Comparison of ENCODE assay signal across 20 cellular contexts in genomic region chr17:46128453-46128852, GRCh38.
DNase-seq lines count a peak whose midpoint lies in the region; ATAC-seq, FAIRE-seq and TF ChIP-seq lines count a peak whose summit lies in the region.
"Had no signal": no experiment of that assay in that cellular context is flagged by ENCODE, and none has a peak within 500 bp of the region (broad histone marks: within the 10 kb centered on the region; RNA-seq: fewer than 3 reads in every experiment).

No MANE protein-coding gene starts in this region.

- H3K4me3 ChIP-seq in GM12878: no peak overlapping the region
- H3K4me3 ChIP-seq in colonic mucosa: no peak overlapping the region
- H3K4me3 ChIP-seq in PC-9: no peak overlapping the region
- H3K4me3 ChIP-seq: hepatocyte, tibial nerve had no signal

- H3K9me3 ChIP-seq in GM12878 (replicated peaks; ENCODE audit: control insufficient read depth, insufficient read depth, low read length) (no peaks in the 10 kb centered on the region), colonic mucosa (no peaks in the 10 kb centered on the region), PC-9 (ENCODE audit: insufficient read depth, low read depth) (no peaks in the 10 kb centered on the region)
- H3K9me3 ChIP-seq: tibial nerve had no signal

- H3K4me1 ChIP-seq in GM12878 (ENCODE audit: control insufficient read depth, insufficient read depth, low read length) (peaks cover 18% of the 10 kb centered on the region), colonic mucosa (no peaks in the 10 kb centered on the region), PC-9 (replicated peaks; ENCODE audit: insufficient read depth) (no peaks in the 10 kb centered on the region)

- FAIRE-seq in GM12878 (lab: Jason Lieb, UNC): no peak
- FAIRE-seq: keratinocyte had no signal

- ATAC-seq in GM12878: no peak
- no peak for ATAC-seq in naive B cell (ENCODE audit: low read depth in 2 of 2)

- no peaks in the 10 kb centered on the region for H3K27me3 ChIP-seq in GM12878 (replicated peaks in 1 of 2; ENCODE audit: control insufficient read depth in 2 of 2, insufficient read depth in 2 of 2, low read length in 1 of 2)
- no peaks in the 10 kb centered on the region for H3K27me3 ChIP-seq in colonic mucosa
- no peaks in the 10 kb centered on the region for H3K27me3 ChIP-seq in PC-9 (ENCODE audit: insufficient read depth, low read depth)
- H3K27me3 ChIP-seq: hepatocyte, tibial nerve had no signal

- H3K9me2 ChIP-seq in PC-9 (ENCODE audit: insufficient read depth): no peaks in the 10 kb centered on the region

- 98% methylated on average over 4 of the region's 4 CpGs for WGBS in GM12878 (ENCODE audit: insufficient coverage, insufficient replicate concordance, low lambda C conversion rate, missing lambda C conversion rate)

- BruUV-seq in GM12878 (replicated peaks; lab: Mats Ljungman, UMichigan) (no TSS peak), PC-9 (replicated peaks; lab: Mats Ljungman, UMichigan) (no TSS peak)

- intact Hi-C loops in GM12878 (cut with micrococcal nuclease; ENCODE audit: unreplicated experiment): no loop called here
- intact Hi-C loops in colonic mucosa (cut with DNase I): loop anchor here (10.0 kb wide), 1 partner anchor 56 kb away; no protein-coding TSS in a partner anchor
- intact Hi-C loops in PC-9 (cut with micrococcal nuclease; ENCODE audit: unreplicated experiment): no loop called here

- H3K27ac Mint-ChIP-seq in activated naive CD8-positive, alpha-beta T cell: peak overlapping the region; percentile 12
- H3K27ac Mint-ChIP-seq in activated naive CD8-positive, alpha-beta T cell treated with anti-CD3 and anti-CD28 coated beads for 36 hours: no peak overlapping the region
- peak overlapping the region in 5 of 6 donors; percentile 2 to 76 (median 17) for H3K27ac Mint-ChIP-seq in naive B cell
- H3K27ac Mint-ChIP-seq in type B pancreatic cell: no peak overlapping the region

- RAD21 ChIA-PET in GM12878 (lab: Charles Lee; ENCODE audit: unreplicated experiment): no interaction called here

- H3K36me3 ChIP-seq in GM12878 (ENCODE audit: control insufficient read depth in 2 of 2, insufficient read depth in 2 of 2, low read length in 1 of 2): peaks cover 6 to 18% of the 10 kb centered on the region in 2 experiments
- no peaks in the 10 kb centered on the region for H3K36me3 ChIP-seq in colonic mucosa
- H3K36me3 ChIP-seq in PC-9 (ENCODE audit: low read depth): 0 out of 2 replicates have a peak, but pooled peaks cover 4% of the 10 kb centered on the region
- H3K36me3 ChIP-seq: tibial nerve had no signal

- H3K4me2 ChIP-seq in GM12878 (ENCODE audit: control insufficient read depth, insufficient read depth) (no peak overlapping the region), PC-9 (no peak overlapping the region)
- H3K4me2 ChIP-seq: hepatocyte had no signal

- peaks cover 93% of the 10 kb centered on the region for H3K4me1 Mint-ChIP-seq in activated naive CD8-positive, alpha-beta T cell (ENCODE audit: low read depth)
- H3K4me1 Mint-ChIP-seq in activated naive CD8-positive, alpha-beta T cell treated with anti-CD3 and anti-CD28 coated beads for 36 hours: peaks cover 78% of the 10 kb centered on the region
- H3K4me1 Mint-ChIP-seq in naive B cell (peaks cover 59 to 85% (median 63%) of the 10 kb centered on the region in 3 donors), type B pancreatic cell (ENCODE audit: unreplicated experiment) (peaks cover 45% of the 10 kb centered on the region)

- CTCF ChIA-PET in GM12878 (lab: Yijun Ruan, JAX) (interaction anchor here (0.7 to 1.4 kb wide), 2 partner anchors 57 to 65 kb away, joined by 3 to 5 read pairs; partner anchors contain the start of gene KANSL1), PC-9 (lab: Charles Lee) (no interaction called here)

- no peaks in the 10 kb centered on the region for H3K9me3 Mint-ChIP-seq in activated naive CD8-positive, alpha-beta T cell (ENCODE audit: low read depth)
- peaks cover 1% of the 10 kb centered on the region for H3K9me3 Mint-ChIP-seq in activated naive CD8-positive, alpha-beta T cell treated with anti-CD3 and anti-CD28 coated beads for 36 hours
- H3K9me3 Mint-ChIP-seq in naive B cell (peaks cover 0 to 3% (median 0%) of the 10 kb centered on the region in 7 donors), type B pancreatic cell (no peaks in the 10 kb centered on the region)
- H3K9me3 Mint-ChIP-seq: H9; T-helper 1 cell treated with Interleukin-12 subunit alpha and Interleukin-12 subunit beta and Interleukin-4 antibody, amounts not matched to agents 30 μg/mL and 1 μg/mL, for 36 hours had no signal

- TF ChIP-seq RAD21 in GM12878 (IDR thresholded peaks at IDR 0.05; ENCODE audit: insufficient read depth, low read depth, low read length): no peak

- SMC1A ChIA-PET in GM12878 (lab: Charles Lee; ENCODE audit: uncharacterized antibody, unreplicated experiment): interaction anchor here (0.7 to 1.6 kb wide), 3 partner anchors 8 to 17 kb away, joined by 3 to 9 read pairs (median 8); no protein-coding TSS in a partner anchor

- in situ Hi-C loops in GM12878 (cut with MboI): loop anchor here (25.0 kb wide), 1 partner anchor 541 kb away; no protein-coding TSS in a partner anchor

- no peak for TF ChIP-seq EP300 in GM12878 (IDR thresholded peaks at IDR 0.05; ENCODE audit: borderline replicate concordance in 1 of 2, control insufficient read depth in 1 of 2, low read depth in 2 of 2, low read length in 2 of 2)

- H3K79me2 ChIP-seq in GM12878 (ENCODE audit: control insufficient read depth, insufficient read depth, low read length): peaks cover 98% of the 10 kb centered on the region
- H3K79me2 ChIP-seq in PC-9 (ENCODE audit: low read depth): peaks cover 98% of the 10 kb centered on the region

- H4K20me1 ChIP-seq in GM12878 (ENCODE audit: control insufficient read depth, insufficient read depth): peaks cover 14% of the 10 kb centered on the region; the same call in 1 of the 2 replicates
- H4K20me1 ChIP-seq in PC-9 (ENCODE audit: insufficient read depth): peaks cover 97% of the 10 kb centered on the region

- H2AFZ ChIP-seq in GM12878 (ENCODE audit: control insufficient read depth, low read depth, low read length) (no peak overlapping the region), PC-9 (no peak overlapping the region)
- H2AFZ ChIP-seq: hepatocyte had no signal

- H3K36me3 Mint-ChIP-seq in activated naive CD8-positive, alpha-beta T cell: peaks cover 17% of the 10 kb centered on the region
- peaks cover 55% of the 10 kb centered on the region for H3K36me3 Mint-ChIP-seq in activated naive CD8-positive, alpha-beta T cell treated with anti-CD3 and anti-CD28 coated beads for 36 hours
- H3K36me3 Mint-ChIP-seq in naive B cell (no peaks in the 10 kb centered on the region), type B pancreatic cell (peaks cover 13% of the 10 kb centered on the region)

- DNase-seq in activated naive CD8-positive, alpha-beta T cell treated with anti-CD3 and anti-CD28 coated beads for 36 hours: no peak
- DNase-seq in GM12878 (ENCODE audit: low read depth, low spot score) (no peak), naive B cell (no peak), type B pancreatic cell (ENCODE audit: extremely low spot score, unreplicated experiment) (no peak), GDM1 (lab: John Stamatoyannopoulos, UW) (no peak), colonic mucosa (no peak), PC-9 (no peak)
- DNase-seq: activated effector memory CD4-positive, alpha-beta T cell treated with anti-CD3 and anti-CD28 coated beads, Interleukin-2, amount 50 U/mL, for 16 hours; anterior cingulate cortex; H9; mesendoderm; NCI-H526 treated with DMSO at 0.1 percent for 48 hours; retina; WERI-Rb-1 had no signal

- H3K4me3 Mint-ChIP-seq in activated naive CD8-positive, alpha-beta T cell: peak overlapping the region; percentile 38
- H3K4me3 Mint-ChIP-seq in activated naive CD8-positive, alpha-beta T cell treated with anti-CD3 and anti-CD28 coated beads for 36 hours: no peak overlapping the region
- H3K4me3 Mint-ChIP-seq in naive B cell: peak overlapping the region in 1 of 8 donors; percentile 11
- peak overlapping the region; percentile 2 for H3K4me3 Mint-ChIP-seq in type B pancreatic cell
- H3K4me3 Mint-ChIP-seq: H9; T-helper 1 cell treated with Interleukin-12 subunit alpha and Interleukin-12 subunit beta and Interleukin-4 antibody, amounts not matched to agents 30 μg/mL and 1 μg/mL, for 36 hours had no signal

- H3K9ac ChIP-seq in GM12878 (ENCODE audit: control insufficient read depth, insufficient read depth, low read length) (no peak overlapping the region), colonic mucosa (ENCODE audit: low read depth in 2 of 2, low read length in 2 of 2) (no peak overlapping the region)

- peaks cover 30% of the 10 kb centered on the region; the same call in 1 of the 2 replicates for H3F3A ChIP-seq in PC-9 (ENCODE audit: insufficient read depth, low read depth)

- POLR2A ChIA-PET in GM12878 (lab: Charles Lee): interaction anchor here (4.0 kb wide), 1 partner anchor 17 kb away, joined by 14 read pairs; no protein-coding TSS in a partner anchor
- POLR2A ChIA-PET in PC-9 (lab: Charles Lee; ENCODE audit: unreplicated experiment): no interaction called here

- TF ChIP-seq CTCF in GM12878 (IDR thresholded peaks at IDR 0.05 in 2 of 3, conservative IDR thresholded peaks at IDR 0.05 in 1 of 3; ENCODE audit: control insufficient read depth in 2 of 3, extremely low read depth in 1 of 3, insufficient read depth in 1 of 3, low read depth in 3 of 3, low read length in 3 of 3) (no peak), type B pancreatic cell (conservative IDR thresholded peaks at IDR 0.05) (no peak), colonic mucosa (IDR thresholded peaks at IDR 0.05) (no peak), PC-9 (conservative IDR thresholded peaks at IDR 0.05) (no peak)

- no peak overlapping the region for H3K27ac ChIP-seq in GM12878 (ENCODE audit: control insufficient read depth, insufficient read depth)
- H3K27ac ChIP-seq in colonic mucosa: no peak overlapping the region
- H3K27ac ChIP-seq in PC-9: no peak overlapping the region
- H3K27ac ChIP-seq: C4-2B, hepatocyte, WERI-Rb-1 had no signal

- TF ChIP-seq POLR2A in GM12878 (IDR thresholded peaks at IDR 0.05; ENCODE audit: low read depth, low read length): no peak

- H3K27me3 Mint-ChIP-seq in activated naive CD8-positive, alpha-beta T cell: no peaks in the 10 kb centered on the region
- no peaks in the 10 kb centered on the region for H3K27me3 Mint-ChIP-seq in activated naive CD8-positive, alpha-beta T cell treated with anti-CD3 and anti-CD28 coated beads for 36 hours
- H3K27me3 Mint-ChIP-seq in naive B cell: no peaks in the 10 kb centered on the region
- H3K27me3 Mint-ChIP-seq in type B pancreatic cell: no peaks in the 10 kb centered on the region

TF ChIP-seq in GM12878, 131 proteins besides CTCF, POLR2A, EP300 and RAD21 (continues in another document):
- TF ChIP-seq RAD51 (IDR thresholded peaks at IDR 0.05) (no peak), MTA2 (IDR thresholded peaks at IDR 0.05; ENCODE audit: low read depth) (no peak)

Comparison
In these comparisons a context has a peak if more than half of its experiments do, and no peak if none do; other contexts are left out.
1. H3K27ac Mint-ChIP-seq: peak in activated naive CD8-positive, alpha-beta T cell (single experiment) and naive B cell (5 of 6); none in activated naive CD8-positive, alpha-beta T cell treated with anti-CD3 and anti-CD28 coated beads for 36 hours (single experiment) and type B pancreatic cell (single experiment).